ENCODE assay signal across 24 cellular contexts in the genomic region with DNA sequence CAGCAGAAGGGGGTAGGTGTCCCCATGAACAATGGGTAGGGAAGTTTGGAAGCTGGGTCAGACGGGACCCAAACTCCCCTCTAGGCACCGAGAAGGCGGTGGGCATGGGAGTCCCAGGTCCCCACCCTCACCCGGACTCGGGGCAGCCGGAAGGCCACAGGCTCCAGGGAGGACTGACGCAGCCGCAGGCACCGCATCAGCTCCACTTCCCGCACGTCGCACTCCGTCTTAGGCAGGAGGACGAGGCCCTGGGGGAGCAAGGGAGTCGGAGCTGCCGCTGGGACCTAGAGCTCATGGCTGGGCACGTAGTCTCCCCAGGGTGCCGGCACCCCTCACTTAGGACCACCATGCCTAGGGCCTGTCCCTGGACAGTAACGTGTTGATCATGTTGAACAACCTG. TPM values are rescaled to one million over a fixed set of nuclear protein-coding genes. Genes with fewer than 3 reads are reported as not detected.
"Had no signal": no experiment of that assay in that cellular context is flagged by ENCODE, and none has a peak within 500 bp of the region (broad histone marks: within the 10 kb centered on the region; RNA-seq: fewer than 3 reads in every experiment).

No MANE protein-coding gene starts in this region.

- H3K27ac Mint-ChIP-seq: activated CD4-positive, alpha-beta memory T cell treated with anti-CD3 and anti-CD28 coated beads, Interleukin-2, amount 10 ng/mL, durations not matched to agents 7 days and 5 days; activated naive CD8-positive, alpha-beta T cell treated with anti-CD3 and anti-CD28 coated beads, Interleukin-2, amount 10 ng/mL, durations not matched to agents 7 days and 5 days; WTC11 had no signal

- H3K27me3 Mint-ChIP-seq: activated CD4-positive, alpha-beta memory T cell treated with anti-CD3 and anti-CD28 coated beads, Interleukin-2, amount 10 ng/mL, durations not matched to agents 7 days and 5 days; activated CD4-positive, alpha-beta T cell treated with anti-CD3 and anti-CD28 coated beads, Interleukin-2, amount 10 ng/mL, durations not matched to agents 7 days and 5 days; activated naive CD4-positive, alpha-beta T cell treated with anti-CD3 and anti-CD28 coated beads, Interleukin-2, amount 10 ng/mL, durations not matched to agents 7 days and 5 days; activated naive CD8-positive, alpha-beta T cell treated with anti-CD3 and anti-CD28 coated beads, Interleukin-2, amount 10 ng/mL, durations not matched to agents 7 days and 5 days; activated T-cell treated with anti-CD3 and anti-CD28 coated beads, Interleukin-2, amount 50 U/mL, for 24 hours; effector memory CD8-positive, alpha-beta T cell; naive thymus-derived CD4-positive, alpha-beta T cell had no signal

- H3K4me3 Mint-ChIP-seq: activated CD4-positive, alpha-beta memory T cell treated with anti-CD3 and anti-CD28 coated beads, Interleukin-2, amount 10 ng/mL, durations not matched to agents 7 days and 5 days; activated CD4-positive, alpha-beta T cell treated with anti-CD3 and anti-CD28 coated beads, Interleukin-2, amount 10 ng/mL, durations not matched to agents 7 days and 5 days; activated naive CD4-positive, alpha-beta T cell treated with anti-CD3 and anti-CD28 coated beads, Interleukin-2, amount 10 ng/mL, durations not matched to agents 7 days and 5 days; activated naive CD8-positive, alpha-beta T cell treated with anti-CD3 and anti-CD28 coated beads, Interleukin-2, amount 10 ng/mL, durations not matched to agents 7 days and 5 days; activated T-cell treated with anti-CD3 and anti-CD28 coated beads, Interleukin-2, amount 50 U/mL, for 24 hours; effector memory CD8-positive, alpha-beta T cell; naive thymus-derived CD4-positive, alpha-beta T cell; T-helper 1 cell treated with Interleukin-12 subunit alpha and Interleukin-12 subunit beta and Interleukin-4 antibody, amounts not matched to agents 30 μg/mL and 1 μg/mL, for 36 hours; WTC11 had no signal

- H3K4me3 ChIP-seq: pancreas, prostate gland, tibial nerve had no signal

- H3K4me1 ChIP-seq: pancreas, prostate gland had no signal

- DNase-seq: activated CD4-positive, alpha-beta memory T cell treated with anti-CD3 and anti-CD28 coated beads, Interleukin-2, amount 10 ng/mL, durations not matched to agents 7 days and 5 days; activated CD4-positive, alpha-beta T cell treated with anti-CD3 and anti-CD28 coated beads for 1 hour; activated CD4-positive, alpha-beta T cell treated with anti-CD3 and anti-CD28 coated beads, Interleukin-2, amount 10 ng/mL, durations not matched to agents 7 days and 5 days; activated CD8-positive, alpha-beta memory T cell treated with anti-CD3 and anti-CD28 coated beads, Interleukin-2, amount 50 U/mL, for 48 hours; activated gamma-delta T cell; activated naive CD4-positive, alpha-beta T cell treated with anti-CD3 and anti-CD28 coated beads, Interleukin-2, amount 10 ng/mL, durations not matched to agents 7 days and 5 days; activated naive CD8-positive, alpha-beta T cell treated with anti-CD3 and anti-CD28 coated beads, Interleukin-2, amount 10 ng/mL, durations not matched to agents 7 days and 5 days; activated T-cell treated with anti-CD3 and anti-CD28 coated beads, Interleukin-2, amount 50 U/mL, for 24 hours; brain microvascular endothelial cell; cortex of kidney; effector memory CD8-positive, alpha-beta T cell; erythroblast; head of caudate nucleus; kidney; left colon; naive thymus-derived CD4-positive, alpha-beta T cell; retina; stimulated activated naive CD4-positive, alpha-beta T cell treated with Interleukin-2 at 50 U/mL for 16 hours had no signal

- H3K27ac ChIP-seq: brain microvascular endothelial cell, pancreas, prostate gland, tibial nerve had no signal

- H3K36me3 ChIP-seq: brain microvascular endothelial cell, pancreas, prostate gland had no signal

- H3K27me3 ChIP-seq: brain microvascular endothelial cell, pancreas, tibial nerve had no signal

- H3K4me1 Mint-ChIP-seq: activated CD4-positive, alpha-beta T cell treated with anti-CD3 and anti-CD28 coated beads, Interleukin-2, amount 10 ng/mL, durations not matched to agents 7 days and 5 days; activated naive CD4-positive, alpha-beta T cell treated with anti-CD3 and anti-CD28 coated beads, Interleukin-2, amount 10 ng/mL, durations not matched to agents 7 days and 5 days; activated naive CD8-positive, alpha-beta T cell treated with anti-CD3 and anti-CD28 coated beads, Interleukin-2, amount 10 ng/mL, durations not matched to agents 7 days and 5 days had no signal

- H3K9me3 Mint-ChIP-seq: activated CD4-positive, alpha-beta memory T cell treated with anti-CD3 and anti-CD28 coated beads, Interleukin-2, amount 10 ng/mL, durations not matched to agents 7 days and 5 days; activated CD4-positive, alpha-beta T cell treated with anti-CD3 and anti-CD28 coated beads, Interleukin-2, amount 10 ng/mL, durations not matched to agents 7 days and 5 days; activated naive CD4-positive, alpha-beta T cell treated with anti-CD3 and anti-CD28 coated beads, Interleukin-2, amount 10 ng/mL, durations not matched to agents 7 days and 5 days; activated naive CD8-positive, alpha-beta T cell treated with anti-CD3 and anti-CD28 coated beads, Interleukin-2, amount 10 ng/mL, durations not matched to agents 7 days and 5 days; activated T-cell treated with anti-CD3 and anti-CD28 coated beads, Interleukin-2, amount 50 U/mL, for 24 hours; effector memory CD8-positive, alpha-beta T cell; naive thymus-derived CD4-positive, alpha-beta T cell; T-helper 1 cell treated with Interleukin-12 subunit alpha and Interleukin-12 subunit beta and Interleukin-4 antibody, amounts not matched to agents 30 μg/mL and 1 μg/mL, for 36 hours; WTC11 had no signal

- FAIRE-seq: astrocyte, kidney, pancreas had no signal

- H3K9me3 ChIP-seq: pancreas, prostate gland, tibial nerve had no signal

RNA-seq across cellular contexts. Expression of gene VASN, which starts 13.4 kb away (rescaled TPM):
- total RNA-seq: activated CD4-positive, alpha-beta T cell treated with anti-CD3 and anti-CD28 coated beads, Interleukin-2, amount 10 ng/mL, durations not matched to agents 7 days and 5 days had no signal

RNA-seq across cellular contexts. Expression of gene GLIS2, which starts 42.4 kb away (rescaled TPM):
- polyA plus RNA-seq: naive thymus-derived CD4-positive, alpha-beta T cell had no signal
